1 cellular context compared by ENCODE assay signal in the genomic region with DNA sequence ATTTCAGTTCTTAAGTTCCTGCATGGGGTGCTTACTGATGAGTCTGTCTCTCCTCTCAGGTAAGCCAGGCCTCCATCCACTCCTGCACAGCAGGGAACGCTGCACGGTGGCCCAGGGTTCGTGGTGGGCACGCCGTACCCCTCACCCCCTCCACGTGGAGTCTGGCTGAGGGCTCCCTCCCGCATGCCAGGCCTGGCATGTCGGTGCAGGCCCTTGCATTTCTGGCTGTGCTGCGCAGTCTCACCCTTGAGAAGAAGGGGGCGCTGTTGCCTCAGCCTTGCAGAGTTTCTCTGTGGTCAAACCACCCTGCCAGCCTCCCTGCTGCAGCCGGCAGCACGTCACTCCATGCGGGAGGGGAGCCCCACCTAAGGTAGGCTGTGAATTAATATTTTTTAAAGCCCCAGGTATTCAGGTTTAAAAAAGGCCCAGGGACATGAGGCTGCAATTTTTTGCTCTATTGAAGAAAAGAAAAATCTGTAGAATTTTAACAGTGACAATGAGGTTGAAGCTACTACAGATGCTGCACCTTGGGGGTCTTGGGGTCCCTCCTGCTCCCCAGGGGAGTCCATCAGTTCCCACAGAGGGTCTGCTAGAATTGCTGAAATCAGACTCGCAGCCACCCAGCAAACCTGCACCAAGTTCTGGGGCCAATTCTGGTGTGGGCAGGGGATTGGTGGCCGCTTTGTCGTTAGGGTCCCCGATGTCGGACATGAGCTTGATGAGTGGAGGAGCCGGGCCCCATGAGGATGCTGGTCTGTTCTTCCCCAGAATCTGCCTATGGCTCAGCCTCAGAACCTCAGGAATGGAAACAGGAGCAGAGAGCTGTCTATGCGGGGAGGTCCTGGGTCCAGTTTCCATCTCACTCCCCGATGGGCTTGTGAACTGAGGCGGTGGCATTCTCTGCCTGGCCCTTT.
TF ChIP-seq lines count a peak whose summit lies in the region.

No MANE protein-coding gene starts in this region.

TF ChIP-seq in SK-N-SH, 30 proteins besides CTCF, POLR2A, EP300 and RAD21 (continued from another document):
- TF ChIP-seq, protein P1, sequence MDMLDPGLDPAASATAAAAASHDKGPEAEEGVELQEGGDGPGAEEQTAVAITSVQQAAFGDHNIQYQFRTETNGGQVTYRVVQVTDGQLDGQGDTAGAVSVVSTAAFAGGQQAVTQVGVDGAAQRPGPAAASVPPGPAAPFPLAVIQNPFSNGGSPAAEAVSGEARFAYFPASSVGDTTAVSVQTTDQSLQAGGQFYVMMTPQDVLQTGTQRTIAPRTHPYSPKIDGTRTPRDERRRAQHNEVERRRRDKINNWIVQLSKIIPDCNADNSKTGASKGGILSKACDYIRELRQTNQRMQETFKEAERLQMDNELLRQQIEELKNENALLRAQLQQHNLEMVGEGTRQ (IDR thresholded peaks at IDR 0.05; ENCODE audit: borderline replicate concordance, low read depth, low read length), result no peak
- peak; percentile 23 for TF ChIP-seq CHD2 (IDR thresholded peaks at IDR 0.05; ENCODE audit: low read length, partially characterized antibody)
- TF ChIP-seq, protein P2, sequence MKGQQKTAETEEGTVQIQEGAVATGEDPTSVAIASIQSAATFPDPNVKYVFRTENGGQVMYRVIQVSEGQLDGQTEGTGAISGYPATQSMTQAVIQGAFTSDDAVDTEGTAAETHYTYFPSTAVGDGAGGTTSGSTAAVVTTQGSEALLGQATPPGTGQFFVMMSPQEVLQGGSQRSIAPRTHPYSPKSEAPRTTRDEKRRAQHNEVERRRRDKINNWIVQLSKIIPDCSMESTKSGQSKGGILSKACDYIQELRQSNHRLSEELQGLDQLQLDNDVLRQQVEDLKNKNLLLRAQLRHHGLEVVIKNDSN (IDR thresholded peaks at IDR 0.05; ENCODE audit: borderline replicate concordance, low read depth), result no peak
- no peak for TF ChIP-seq POLR2AphosphoS5 (IDR thresholded peaks at IDR 0.05; ENCODE audit: low read depth, low read length)
- peak; percentile 92 for TF ChIP-seq MXI1 (IDR thresholded peaks at IDR 0.05; ENCODE audit: low read depth, low read length)
- TF ChIP-seq SMC3 (IDR thresholded peaks at IDR 0.05; ENCODE audit: low read depth, low read length), result peak; percentile 82
- TF ChIP-seq GABPA (IDR thresholded peaks at IDR 0.05; ENCODE audit: low read depth), result no peak
- 0 out of 2 replicates have a peak, but pooled peaks have one; percentile 16 for TF ChIP-seq RCOR1 (IDR thresholded peaks at IDR 0.05; ENCODE audit: low read length)
- TF ChIP-seq NRF1 (IDR thresholded peaks at IDR 0.05; ENCODE audit: low read depth, low read length), result peak; percentile 53
- TF ChIP-seq SIN3A (IDR thresholded peaks at IDR 0.05; ENCODE audit: borderline replicate concordance, low read depth, low read length), result peak; percentile 27; the same call in 1 of the 2 replicates
- TF ChIP-seq NFIC (IDR thresholded peaks at IDR 0.05; ENCODE audit: borderline replicate concordance), result no peak
- TF ChIP-seq TAF1 (IDR thresholded peaks at IDR 0.05; ENCODE audit: borderline replicate concordance, low read depth, low read length), result no peak; the same call in 1 of the 2 replicates
- TF ChIP-seq, protein P3, sequence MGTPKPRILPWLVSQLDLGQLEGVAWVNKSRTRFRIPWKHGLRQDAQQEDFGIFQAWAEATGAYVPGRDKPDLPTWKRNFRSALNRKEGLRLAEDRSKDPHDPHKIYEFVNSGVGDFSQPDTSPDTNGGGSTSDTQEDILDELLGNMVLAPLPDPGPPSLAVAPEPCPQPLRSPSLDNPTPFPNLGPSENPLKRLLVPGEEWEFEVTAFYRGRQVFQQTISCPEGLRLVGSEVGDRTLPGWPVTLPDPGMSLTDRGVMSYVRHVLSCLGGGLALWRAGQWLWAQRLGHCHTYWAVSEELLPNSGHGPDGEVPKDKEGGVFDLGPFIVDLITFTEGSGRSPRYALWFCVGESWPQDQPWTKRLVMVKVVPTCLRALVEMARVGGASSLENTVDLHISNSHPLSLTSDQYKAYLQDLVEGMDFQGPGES (IDR thresholded peaks at IDR 0.05; ENCODE audit: low read depth, low read length), result no peak
- TF ChIP-seq, protein P4, sequence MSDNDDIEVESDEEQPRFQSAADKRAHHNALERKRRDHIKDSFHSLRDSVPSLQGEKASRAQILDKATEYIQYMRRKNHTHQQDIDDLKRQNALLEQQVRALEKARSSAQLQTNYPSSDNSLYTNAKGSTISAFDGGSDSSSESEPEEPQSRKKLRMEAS (IDR thresholded peaks at IDR 0.05; ENCODE audit: low read depth), result peak; percentile 93
- no peak for TF ChIP-seq JUND (IDR thresholded peaks at IDR 0.05)
- TF ChIP-seq FOXM1 (IDR thresholded peaks at IDR 0.05; ENCODE audit: low read depth), result no peak
- TF ChIP-seq YY1 (IDR thresholded peaks at IDR 0.05; ENCODE audit: low read depth), result no peak
- no peak for TF ChIP-seq TCF12 (IDR thresholded peaks at IDR 0.05)
- no peak for TF ChIP-seq RXRA (IDR thresholded peaks at IDR 0.05; ENCODE audit: borderline replicate concordance, low read depth)
- no peak for TF ChIP-seq GATA2 (CRISPR knock-in tag; IDR thresholded peaks at IDR 0.05)
- no peak for TF ChIP-seq RFX5 (IDR thresholded peaks at IDR 0.05; ENCODE audit: low read length)
- no peak for TF ChIP-seq TEAD4 (IDR thresholded peaks at IDR 0.05; ENCODE audit: borderline replicate concordance, insufficient read depth)
- no peak for TF ChIP-seq FOXJ3 (CRISPR knock-in tag; IDR thresholded peaks at IDR 0.05)
- no peak for TF ChIP-seq MEF2A (IDR thresholded peaks at IDR 0.05; ENCODE audit: borderline replicate concordance, low read depth)
- no peak for TF ChIP-seq EZH2phosphoT487 (IDR thresholded peaks at IDR 0.05; ENCODE audit: borderline replicate concordance, low read depth)
- TF ChIP-seq ELF1 (IDR thresholded peaks at IDR 0.05), result no peak
- TF ChIP-seq, protein P5, sequence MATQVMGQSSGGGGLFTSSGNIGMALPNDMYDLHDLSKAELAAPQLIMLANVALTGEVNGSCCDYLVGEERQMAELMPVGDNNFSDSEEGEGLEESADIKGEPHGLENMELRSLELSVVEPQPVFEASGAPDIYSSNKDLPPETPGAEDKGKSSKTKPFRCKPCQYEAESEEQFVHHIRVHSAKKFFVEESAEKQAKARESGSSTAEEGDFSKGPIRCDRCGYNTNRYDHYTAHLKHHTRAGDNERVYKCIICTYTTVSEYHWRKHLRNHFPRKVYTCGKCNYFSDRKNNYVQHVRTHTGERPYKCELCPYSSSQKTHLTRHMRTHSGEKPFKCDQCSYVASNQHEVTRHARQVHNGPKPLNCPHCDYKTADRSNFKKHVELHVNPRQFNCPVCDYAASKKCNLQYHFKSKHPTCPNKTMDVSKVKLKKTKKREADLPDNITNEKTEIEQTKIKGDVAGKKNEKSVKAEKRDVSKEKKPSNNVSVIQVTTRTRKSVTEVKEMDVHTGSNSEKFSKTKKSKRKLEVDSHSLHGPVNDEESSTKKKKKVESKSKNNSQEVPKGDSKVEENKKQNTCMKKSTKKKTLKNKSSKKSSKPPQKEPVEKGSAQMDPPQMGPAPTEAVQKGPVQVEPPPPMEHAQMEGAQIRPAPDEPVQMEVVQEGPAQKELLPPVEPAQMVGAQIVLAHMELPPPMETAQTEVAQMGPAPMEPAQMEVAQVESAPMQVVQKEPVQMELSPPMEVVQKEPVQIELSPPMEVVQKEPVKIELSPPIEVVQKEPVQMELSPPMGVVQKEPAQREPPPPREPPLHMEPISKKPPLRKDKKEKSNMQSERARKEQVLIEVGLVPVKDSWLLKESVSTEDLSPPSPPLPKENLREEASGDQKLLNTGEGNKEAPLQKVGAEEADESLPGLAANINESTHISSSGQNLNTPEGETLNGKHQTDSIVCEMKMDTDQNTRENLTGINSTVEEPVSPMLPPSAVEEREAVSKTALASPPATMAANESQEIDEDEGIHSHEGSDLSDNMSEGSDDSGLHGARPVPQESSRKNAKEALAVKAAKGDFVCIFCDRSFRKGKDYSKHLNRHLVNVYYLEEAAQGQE (IDR thresholded peaks at IDR 0.05; ENCODE audit: low read depth, low read length), result no peak
- TF ChIP-seq, protein P6, sequence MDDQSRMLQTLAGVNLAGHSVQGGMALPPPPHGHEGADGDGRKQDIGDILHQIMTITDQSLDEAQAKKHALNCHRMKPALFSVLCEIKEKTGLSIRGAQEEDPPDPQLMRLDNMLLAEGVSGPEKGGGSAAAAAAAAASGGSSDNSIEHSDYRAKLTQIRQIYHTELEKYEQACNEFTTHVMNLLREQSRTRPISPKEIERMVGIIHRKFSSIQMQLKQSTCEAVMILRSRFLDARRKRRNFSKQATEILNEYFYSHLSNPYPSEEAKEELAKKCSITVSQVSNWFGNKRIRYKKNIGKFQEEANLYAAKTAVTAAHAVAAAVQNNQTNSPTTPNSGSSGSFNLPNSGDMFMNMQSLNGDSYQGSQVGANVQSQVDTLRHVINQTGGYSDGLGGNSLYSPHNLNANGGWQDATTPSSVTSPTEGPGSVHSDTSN (IDR thresholded peaks at IDR 0.05), result no peak
